In the genomic region with DNA sequence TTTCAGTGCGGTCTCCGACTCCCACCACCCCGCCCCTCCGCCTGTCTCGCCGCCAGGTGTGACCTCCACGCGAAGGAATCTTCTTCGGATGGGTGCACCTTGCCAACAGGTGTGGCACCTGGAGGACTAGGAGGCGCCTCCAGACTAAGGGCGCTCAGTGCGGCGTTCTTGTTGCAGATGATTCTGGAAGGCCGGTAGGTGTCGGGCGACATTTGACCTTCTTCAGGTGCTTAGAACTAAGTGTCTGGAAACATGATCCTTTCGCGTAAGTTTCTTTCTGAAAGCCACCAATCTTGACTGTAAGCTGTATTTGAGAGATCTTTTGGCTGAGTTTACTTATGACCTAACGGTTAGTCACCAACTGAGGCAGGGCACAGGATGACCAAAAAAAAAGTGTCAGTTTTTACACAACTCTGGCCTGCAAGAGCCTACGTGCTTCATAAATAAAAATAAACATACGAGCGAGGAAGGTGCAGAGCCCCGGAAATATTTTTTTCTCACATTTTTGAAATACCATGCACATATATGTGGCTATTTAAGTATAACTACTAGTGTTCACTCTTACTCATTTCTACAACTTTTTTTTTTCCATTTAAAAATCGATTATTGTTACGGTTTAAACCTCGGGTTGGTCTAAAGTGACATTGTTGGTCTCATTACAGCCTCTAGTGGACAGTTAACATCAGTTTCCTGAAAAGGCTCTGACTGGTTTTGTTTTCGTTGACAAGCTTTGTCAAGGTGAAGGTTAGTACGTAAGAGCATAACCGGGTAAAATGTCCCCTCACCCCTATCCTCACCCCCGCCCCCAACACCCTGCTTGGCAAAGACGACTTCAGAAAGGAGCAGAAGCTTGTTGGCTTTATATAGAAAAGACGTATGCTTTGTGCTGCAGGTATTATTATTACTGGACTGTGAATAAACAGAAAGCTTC, we compare ENCODE assay signal across 1 cellular context.
TF ChIP-seq lines count a peak whose summit lies in the region.

No MANE protein-coding gene starts in this region.

TF ChIP-seq in HEK293, 187 proteins besides CTCF, POLR2A, EP300 and RAD21 (continued from another document and continues in another):
- TF ChIP-seq BCL11A (tag by site-specific recombination; IDR thresholded peaks at IDR 0.05; ENCODE audit: low read depth) = peak; percentile 14; the same call in 1 of the 2 replicates
- TF ChIP-seq MYNN (tag by site-specific recombination; IDR thresholded peaks at IDR 0.05; ENCODE audit: borderline replicate concordance) = no peak
- TF ChIP-seq ZNF202 (tag by site-specific recombination; IDR thresholded peaks at IDR 0.05; ENCODE audit: borderline replicate concordance) = no peak
- peak; percentile 94 for TF ChIP-seq ZEB2 (tag by site-specific recombination; IDR thresholded peaks at IDR 0.05)
- TF ChIP-seq SP7 (tag by site-specific recombination; IDR thresholded peaks at IDR 0.05) = peak; percentile 54; the same call in 1 of the 2 replicates
- peak; percentile 93; the same call in 1 of the 2 replicates for TF ChIP-seq ZNF362 (tag by site-specific recombination; IDR thresholded peaks at IDR 0.05)
- TF ChIP-seq, protein P1, sequence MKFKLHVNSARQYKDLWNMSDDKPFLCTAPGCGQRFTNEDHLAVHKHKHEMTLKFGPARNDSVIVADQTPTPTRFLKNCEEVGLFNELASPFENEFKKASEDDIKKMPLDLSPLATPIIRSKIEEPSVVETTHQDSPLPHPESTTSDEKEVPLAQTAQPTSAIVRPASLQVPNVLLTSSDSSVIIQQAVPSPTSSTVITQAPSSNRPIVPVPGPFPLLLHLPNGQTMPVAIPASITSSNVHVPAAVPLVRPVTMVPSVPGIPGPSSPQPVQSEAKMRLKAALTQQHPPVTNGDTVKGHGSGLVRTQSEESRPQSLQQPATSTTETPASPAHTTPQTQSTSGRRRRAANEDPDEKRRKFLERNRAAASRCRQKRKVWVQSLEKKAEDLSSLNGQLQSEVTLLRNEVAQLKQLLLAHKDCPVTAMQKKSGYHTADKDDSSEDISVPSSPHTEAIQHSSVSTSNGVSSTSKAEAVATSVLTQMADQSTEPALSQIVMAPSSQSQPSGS (tag by site-specific recombination; IDR thresholded peaks at IDR 0.05; ENCODE audit: low read depth) = no peak
- no peak; the same call in 1 of the 2 replicates for TF ChIP-seq ZNF341 (tag by site-specific recombination; IDR thresholded peaks at IDR 0.05; ENCODE audit: low read depth)
- TF ChIP-seq IKZF3 (tag by site-specific recombination; IDR thresholded peaks at IDR 0.05) = no peak
- TF ChIP-seq ZNF157 (tag by site-specific recombination; IDR thresholded peaks at IDR 0.05) = no peak
- TF ChIP-seq ZBTB1 (tag by site-specific recombination; IDR thresholded peaks at IDR 0.05) = no peak
- no peak for TF ChIP-seq KLF9 (tag by site-specific recombination; IDR thresholded peaks at IDR 0.05; ENCODE audit: low read depth)
- no peak for TF ChIP-seq ZNF544 (tag by site-specific recombination; IDR thresholded peaks at IDR 0.05)
- no peak for TF ChIP-seq ZSCAN23 (tag by site-specific recombination; IDR thresholded peaks at IDR 0.05)
- no peak for TF ChIP-seq REST (tag by site-specific recombination; IDR thresholded peaks at IDR 0.05)
- no peak for TF ChIP-seq RBAK (tag by site-specific recombination; IDR thresholded peaks at IDR 0.05)
- TF ChIP-seq, protein P2, sequence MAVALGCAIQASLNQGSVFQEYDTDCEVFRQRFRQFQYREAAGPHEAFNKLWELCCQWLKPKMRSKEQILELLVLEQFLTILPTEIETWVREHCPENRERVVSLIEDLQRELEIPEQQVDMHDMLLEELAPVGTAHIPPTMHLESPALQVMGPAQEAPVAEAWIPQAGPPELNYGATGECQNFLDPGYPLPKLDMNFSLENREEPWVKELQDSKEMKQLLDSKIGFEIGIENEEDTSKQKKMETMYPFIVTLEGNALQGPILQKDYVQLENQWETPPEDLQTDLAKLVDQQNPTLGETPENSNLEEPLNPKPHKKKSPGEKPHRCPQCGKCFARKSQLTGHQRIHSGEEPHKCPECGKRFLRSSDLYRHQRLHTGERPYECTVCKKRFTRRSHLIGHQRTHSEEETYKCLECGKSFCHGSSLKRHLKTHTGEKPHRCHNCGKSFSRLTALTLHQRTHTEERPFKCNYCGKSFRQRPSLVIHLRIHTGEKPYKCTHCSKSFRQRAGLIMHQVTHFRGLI (tag by site-specific recombination; IDR thresholded peaks at IDR 0.05) = no peak; the same call in 1 of the 2 replicates
- no peak for TF ChIP-seq ZNF155 (tag by site-specific recombination; IDR thresholded peaks at IDR 0.05)
- no peak for TF ChIP-seq ZNF175 (tag by site-specific recombination; IDR thresholded peaks at IDR 0.05)
- TF ChIP-seq ZNF114 (tag by site-specific recombination; IDR thresholded peaks at IDR 0.05) = no peak
- TF ChIP-seq ZNF354C (tag by site-specific recombination; IDR thresholded peaks at IDR 0.05; ENCODE audit: borderline replicate concordance, low read depth) = no peak
- no peak for TF ChIP-seq ZNF555 (tag by site-specific recombination; conservative IDR thresholded peaks at IDR 0.05)
- no peak for TF ChIP-seq ZBTB11 (tag by site-specific recombination; conservative IDR thresholded peaks at IDR 0.05; ENCODE audit: low read depth)
- no peak for TF ChIP-seq ZNF830 (tag by site-specific recombination; IDR thresholded peaks at IDR 0.05; ENCODE audit: low read depth)
- TF ChIP-seq TCF7L2 (IDR thresholded peaks at IDR 0.05; ENCODE audit: borderline replicate concordance, low read depth, low read length) = no peak
- TF ChIP-seq ZNF837 (tag by site-specific recombination; IDR thresholded peaks at IDR 0.05) = no peak
- TF ChIP-seq ZNF473 (tag by site-specific recombination; IDR thresholded peaks at IDR 0.05) = no peak
- TF ChIP-seq, protein P3, sequence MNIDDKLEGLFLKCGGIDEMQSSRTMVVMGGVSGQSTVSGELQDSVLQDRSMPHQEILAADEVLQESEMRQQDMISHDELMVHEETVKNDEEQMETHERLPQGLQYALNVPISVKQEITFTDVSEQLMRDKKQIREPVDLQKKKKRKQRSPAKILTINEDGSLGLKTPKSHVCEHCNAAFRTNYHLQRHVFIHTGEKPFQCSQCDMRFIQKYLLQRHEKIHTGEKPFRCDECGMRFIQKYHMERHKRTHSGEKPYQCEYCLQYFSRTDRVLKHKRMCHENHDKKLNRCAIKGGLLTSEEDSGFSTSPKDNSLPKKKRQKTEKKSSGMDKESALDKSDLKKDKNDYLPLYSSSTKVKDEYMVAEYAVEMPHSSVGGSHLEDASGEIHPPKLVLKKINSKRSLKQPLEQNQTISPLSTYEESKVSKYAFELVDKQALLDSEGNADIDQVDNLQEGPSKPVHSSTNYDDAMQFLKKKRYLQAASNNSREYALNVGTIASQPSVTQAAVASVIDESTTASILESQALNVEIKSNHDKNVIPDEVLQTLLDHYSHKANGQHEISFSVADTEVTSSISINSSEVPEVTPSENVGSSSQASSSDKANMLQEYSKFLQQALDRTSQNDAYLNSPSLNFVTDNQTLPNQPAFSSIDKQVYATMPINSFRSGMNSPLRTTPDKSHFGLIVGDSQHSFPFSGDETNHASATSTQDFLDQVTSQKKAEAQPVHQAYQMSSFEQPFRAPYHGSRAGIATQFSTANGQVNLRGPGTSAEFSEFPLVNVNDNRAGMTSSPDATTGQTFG (tag by site-specific recombination; IDR thresholded peaks at IDR 0.05; ENCODE audit: borderline replicate concordance) = no peak
- no peak for TF ChIP-seq ZBTB8A (tag by site-specific recombination; IDR thresholded peaks at IDR 0.05)
- no peak for TF ChIP-seq ZNF596 (tag by site-specific recombination; IDR thresholded peaks at IDR 0.05)
- TF ChIP-seq ZBTB17 (tag by site-specific recombination; IDR thresholded peaks at IDR 0.05) = peak; percentile 13; the same call in 1 of the 2 replicates
- no peak for TF ChIP-seq ZBTB7A (tag by site-specific recombination; IDR thresholded peaks at IDR 0.05; ENCODE audit: low read depth)
- no peak for TF ChIP-seq FEZF1 (tag by site-specific recombination; IDR thresholded peaks at IDR 0.05)
- no peak for TF ChIP-seq ZNF221 (tag by site-specific recombination; IDR thresholded peaks at IDR 0.05; ENCODE audit: borderline replicate concordance)
- no peak for TF ChIP-seq AEBP2 (tag by site-specific recombination; IDR thresholded peaks at IDR 0.05; ENCODE audit: borderline replicate concordance)
- peak; percentile 92 for TF ChIP-seq SCRT2 (tag by site-specific recombination; IDR thresholded peaks at IDR 0.05)
- TF ChIP-seq GLIS1 (tag by site-specific recombination; IDR thresholded peaks at IDR 0.05) = no peak
- TF ChIP-seq, protein P4, sequence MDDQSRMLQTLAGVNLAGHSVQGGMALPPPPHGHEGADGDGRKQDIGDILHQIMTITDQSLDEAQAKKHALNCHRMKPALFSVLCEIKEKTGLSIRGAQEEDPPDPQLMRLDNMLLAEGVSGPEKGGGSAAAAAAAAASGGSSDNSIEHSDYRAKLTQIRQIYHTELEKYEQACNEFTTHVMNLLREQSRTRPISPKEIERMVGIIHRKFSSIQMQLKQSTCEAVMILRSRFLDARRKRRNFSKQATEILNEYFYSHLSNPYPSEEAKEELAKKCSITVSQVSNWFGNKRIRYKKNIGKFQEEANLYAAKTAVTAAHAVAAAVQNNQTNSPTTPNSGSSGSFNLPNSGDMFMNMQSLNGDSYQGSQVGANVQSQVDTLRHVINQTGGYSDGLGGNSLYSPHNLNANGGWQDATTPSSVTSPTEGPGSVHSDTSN (CRISPR knock-in tag; IDR thresholded peaks at IDR 0.05) = no peak
- no peak for TF ChIP-seq ZNF639 (tag by site-specific recombination; IDR thresholded peaks at IDR 0.05)
- peak; percentile 75 for TF ChIP-seq ZNF654 (tag by site-specific recombination; IDR thresholded peaks at IDR 0.05; ENCODE audit: low read depth)
